In genomic region chr1:20395255-20395654, GRCh38 we compare ENCODE assay signal across 7 cellular contexts.
"Had no signal": no experiment of that assay in that cellular context is flagged by ENCODE, and none has a peak within 500 bp of the region (broad histone marks: within the 10 kb centered on the region; RNA-seq: fewer than 3 reads in every experiment).

No MANE protein-coding gene starts in this region.

- H3K4me2 ChIP-seq: KMS-11 had no signal

- DNase-seq: IMR-90, KBM-7, KG1 had no signal

- FAIRE-seq: HepG2, HTR-8/SVneo had no signal

- ATAC-seq: HepG2 had no signal

- H3K27ac ChIP-seq: HL-60, KMS-11 had no signal

- H3K9ac ChIP-seq: KMS-11 had no signal
